ENCODE assay signal across 8 cellular contexts in the genomic region with DNA sequence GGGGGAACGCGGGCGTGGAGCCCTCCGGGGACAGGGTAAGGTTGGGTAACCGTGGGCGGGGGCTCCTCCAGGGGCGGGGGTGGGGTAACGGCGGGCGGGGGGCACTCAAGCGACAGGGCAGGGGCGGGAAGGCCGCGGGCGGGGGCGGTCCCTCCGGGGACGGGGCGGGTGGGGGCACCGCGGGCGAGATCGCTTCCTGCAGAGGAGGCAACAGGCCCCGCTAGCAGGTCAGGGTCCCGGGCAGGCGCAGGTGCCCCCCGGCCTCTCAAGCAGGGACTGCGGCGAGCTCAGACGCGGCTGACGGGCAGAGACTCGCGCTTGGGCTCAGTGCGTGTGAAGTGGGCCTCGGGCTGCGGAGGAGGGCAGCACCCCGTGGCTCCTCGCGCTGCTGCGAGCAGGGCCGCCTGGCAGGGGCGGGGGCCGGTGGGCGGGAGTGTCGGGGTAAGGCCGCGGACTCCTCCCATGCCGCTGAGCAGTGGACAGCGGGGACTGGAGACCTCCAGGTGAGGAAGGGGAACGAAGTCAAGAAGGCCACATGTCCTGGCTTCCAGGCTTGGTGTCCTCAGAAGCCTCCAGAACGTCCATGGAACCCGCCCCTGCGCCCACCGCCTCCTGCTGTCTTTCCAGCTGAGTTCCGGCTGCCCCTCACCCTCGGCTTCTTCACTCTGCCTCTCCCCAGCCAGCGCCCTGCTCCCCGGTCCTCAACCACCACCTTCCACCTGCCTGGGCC. TPM values are rescaled to one million over a fixed set of nuclear protein-coding genes. Genes with fewer than 3 reads are reported as not detected.
DNase-seq lines count a peak whose midpoint lies in the region; ATAC-seq and TF ChIP-seq lines count a peak whose summit lies in the region.

No MANE protein-coding gene starts in this region.

- no peaks in the 10 kb centered on the region for H3K9me3 ChIP-seq in Panc1 (ENCODE audit: control insufficient read depth, insufficient read depth, low read depth, low read length)
- H3K9me3 ChIP-seq in thoracic aorta: no peaks in the 10 kb centered on the region

- POLR2A ChIA-PET in Panc1 (lab: Charles Lee): no interaction called here

- intact Hi-C loops in Panc1 (cut with micrococcal nuclease; ENCODE audit: unreplicated experiment): no loop called here

- no peak for TF ChIP-seq CTCF in Panc1 (IDR thresholded peaks at IDR 0.05)
- TF ChIP-seq CTCF in thoracic aorta (IDR thresholded peaks at IDR 0.05): no peak

- in situ Hi-C loops in Panc1 (cut with HindIII; ENCODE audit: low pct_unique_long_range_greater_than_20kb, low sequenced_read_pairs): no loop called here

- no peaks in the 10 kb centered on the region for H3K27me3 ChIP-seq in Panc1 (ENCODE audit: control insufficient read depth, insufficient read depth, low read length)
- no peaks in the 10 kb centered on the region for H3K27me3 ChIP-seq in thoracic aorta (replicated peaks; ENCODE audit: insufficient read depth)

- peaks cover 4% of the 10 kb centered on the region; the same call in 1 of the 2 replicates for H3K36me3 ChIP-seq in Panc1 (ENCODE audit: control insufficient read depth, insufficient read depth, low read length)
- H3K36me3 ChIP-seq in thoracic aorta: no peaks in the 10 kb centered on the region

- ATAC-seq in HG03442 (IDR thresholded peaks at IDR 0.05; ENCODE audit: unreplicated experiment) (peak; percentile 2), Panc1 (peak; percentile 71), thoracic aorta (ENCODE audit: insufficient number of reproducible peaks, low FRiP score, low read depth) (peak; percentile 9)

- H3K4me1 ChIP-seq in Panc1 (ENCODE audit: control insufficient read depth, insufficient read depth, low read length) (peaks cover 49% of the 10 kb centered on the region), thoracic aorta (ENCODE audit: control insufficient read depth in 1 of 2, low read depth in 2 of 2) (peaks cover 29 to 67% of the 10 kb centered on the region in 2 donors)

- H3K4me3 ChIP-seq in Panc1 (ENCODE audit: low read depth in 2 of 2, low read length in 2 of 2) (peak overlapping the region; percentile 57 to 80), thoracic aorta (peak overlapping the region; percentile 97)

- DNase-seq in NCI-H748 (lab: John Stamatoyannopoulos, UW; ENCODE audit: unreplicated experiment) (peak; percentile 51), NCI-H748 treated with DMSO at 0.1 percent for 48 hours (lab: John Stamatoyannopoulos, UW) (no peak), Panc1 (ENCODE audit: low read depth, low spot score) (no peak), activated gamma-delta T cell treated with Interleukin-2 at 50 U/mL for 16 hours (peak; percentile 81), foreskin melanocyte (peak; percentile 42), nucleus accumbens (lab: John Stamatoyannopoulos, UW) (peak in 45 of 56 donors; percentile 33 to 89 (median 70)), thoracic aorta (ENCODE audit: low spot score) (no peak)

- peak overlapping the region; percentile 51; the same call in 1 of the 2 replicates for H3K27ac ChIP-seq in Panc1 (ENCODE audit: low read length)
- peak overlapping the region; percentile 81 to 93 for H3K27ac ChIP-seq in thoracic aorta

- CTCF ChIA-PET in Panc1 (lab: Charles Lee): no interaction called here

- no TSS peak for BruUV-seq in Panc1 (replicated peaks; lab: Mats Ljungman, UMichigan)

RNA-seq across cellular contexts. Expression of a gene that starts 0.6 kb away (rescaled TPM):
- total RNA-seq in Panc1 (2021; ENCODE audit: unreplicated experiment) (499 TPM), thoracic aorta (100 to 1,000 TPM; 169 to 200 TPM)
- 736 TPM for polyA plus RNA-seq in Panc1 (2012; ENCODE audit: insufficient read length)

RNA-seq across cellular contexts. Expression of a gene that starts 23.5 kb away (rescaled TPM):
- total RNA-seq in Panc1 (2021; ENCODE audit: unreplicated experiment) (1.5 TPM), thoracic aorta (not detected)
- polyA plus RNA-seq in Panc1 (2012; ENCODE audit: insufficient read length): 1.8 TPM

RNA-seq across cellular contexts. Expression of a gene that starts 27.6 kb away (rescaled TPM):
- total RNA-seq in Panc1 (2021; ENCODE audit: unreplicated experiment) (2.5 TPM), thoracic aorta (not detected)
- 4.1 TPM for polyA plus RNA-seq in Panc1 (2012; ENCODE audit: insufficient read length)

Comparison
In these comparisons a context has a peak if more than half of its experiments do, and no peak if none do; other contexts are left out.
1. DNase-seq: peak in NCI-H748 (single experiment), activated gamma-delta T cell treated with Interleukin-2 at 50 U/mL for 16 hours (single experiment), foreskin melanocyte (single experiment) and nucleus accumbens (45 of 56); none in NCI-H748 treated with DMSO at 0.1 percent for 48 hours (single experiment), Panc1 (single experiment) and thoracic aorta (single experiment).
2. ATAC-seq: peak in every context shown above with its lines; median percentile 71 in Panc1; 9 in thoracic aorta; 2 in HG03442.